In the genomic region with DNA sequence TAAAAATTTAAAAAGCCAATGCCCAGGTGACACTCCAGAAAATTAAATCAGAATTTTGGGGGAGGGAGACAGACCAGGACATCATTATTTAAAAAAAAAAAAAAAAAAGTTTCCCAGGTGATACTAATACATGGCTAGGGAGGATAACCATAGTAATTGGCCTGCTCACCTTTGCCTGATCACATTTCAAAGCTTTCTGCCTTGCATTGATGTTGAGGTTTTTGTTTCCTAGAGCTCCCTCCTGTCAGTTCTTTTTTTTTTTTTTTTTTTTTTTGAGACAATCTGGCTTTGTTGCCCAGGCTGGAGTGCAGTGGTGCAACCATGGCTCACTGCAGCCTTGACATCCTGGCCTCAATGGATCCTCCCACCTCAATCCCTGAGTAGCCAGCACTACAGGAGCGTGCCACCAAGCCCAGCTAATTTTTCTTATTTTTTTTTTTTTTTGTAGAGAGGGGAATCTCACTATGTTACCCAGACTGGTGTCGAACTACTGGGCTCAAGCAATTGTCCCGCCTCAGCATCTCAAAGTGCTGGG, we compare ENCODE assay signal across 25 cellular contexts. TPM values are rescaled to one million over a fixed set of nuclear protein-coding genes. Genes with fewer than 3 reads are reported as not detected.
"Had no signal": no experiment of that assay in that cellular context is flagged by ENCODE, and none has a peak within 500 bp of the region (broad histone marks: within the 10 kb centered on the region; RNA-seq: fewer than 3 reads in every experiment).

No MANE protein-coding gene starts in this region.

- H3K4me1 Mint-ChIP-seq: activated B cell treated with CpG ODN at 0.5 μM for 24 hours; activated CD4-positive, alpha-beta T cell treated with anti-CD3 and anti-CD28 coated beads for 36 hours; T-cell had no signal

- H3K36me3 Mint-ChIP-seq: activated naive CD8-positive, alpha-beta T cell; T-cell had no signal

- H3K36me3 ChIP-seq: neutrophil, spleen, upper lobe of left lung had no signal

- H3K9me3 Mint-ChIP-seq: activated B cell treated with CpG ODN at 0.5 μM for 24 hours, T-cell had no signal

- H3K9me3 ChIP-seq: body of pancreas, mucosa of descending colon, neutrophil, upper lobe of left lung had no signal

- H3K27ac Mint-ChIP-seq: activated B cell treated with CpG ODN at 0.5 μM for 24 hours; activated CD4-positive, alpha-beta T cell treated with anti-CD3 and anti-CD28 coated beads for 36 hours; activated CD8-positive, alpha-beta memory T cell treated with anti-CD3 and anti-CD28 coated beads, Interleukin-2, amount 10 ng/mL, durations not matched to agents 7 days and 5 days; activated CD8-positive, alpha-beta T cell treated with anti-CD3 and anti-CD28 coated beads, Interleukin-2, amount 10 ng/mL, durations not matched to agents 7 days and 5 days; activated naive CD8-positive, alpha-beta T cell had no signal

- ATAC-seq: activated CD4-positive, alpha-beta T cell treated with anti-CD3 and anti-CD28 coated beads for 36 hours; activated CD8-positive, alpha-beta memory T cell treated with anti-CD3 and anti-CD28 coated beads, Interleukin-2, amount 10 ng/mL, durations not matched to agents 7 days and 5 days; activated CD8-positive, alpha-beta T cell treated with anti-CD3 and anti-CD28 coated beads, Interleukin-2, amount 10 ng/mL, durations not matched to agents 7 days and 5 days; body of pancreas; left cardiac atrium; mucosa of descending colon; T-cell had no signal

- H3K4me1 ChIP-seq: body of pancreas had no signal

- DNase-seq: activated B cell treated with CpG ODN at 0.5 μM for 24 hours; activated CD4-positive, alpha-beta T cell treated with anti-CD3 and anti-CD28 coated beads for 36 hours; activated CD8-positive, alpha-beta memory T cell treated with anti-CD3 and anti-CD28 coated beads, Interleukin-2, amount 10 ng/mL, durations not matched to agents 7 days and 5 days; activated CD8-positive, alpha-beta T cell treated with anti-CD3 and anti-CD28 coated beads, Interleukin-2, amount 10 ng/mL, durations not matched to agents 7 days and 5 days; activated effector memory CD4-positive, alpha-beta T cell treated with Interleukin-2 at 50 U/mL for 16 hours; activated naive CD4-positive, alpha-beta T cell treated with Interleukin-2 at 50 U/mL for 16 hours; activated T-cell treated with anti-CD3 and anti-CD28 coated beads for 4 hours; anterior cingulate cortex; body of pancreas; dorsolateral prefrontal cortex; effector memory CD4-positive, alpha-beta T cell; erythroblast; head of caudate nucleus; hippocampal formation; left cardiac atrium; mesenchymal stem cell; mucosa of descending colon; nephron progenitor cell; spleen; stimulated activated naive CD4-positive, alpha-beta T cell; T-cell; upper lobe of left lung had no signal

- H3K27me3 ChIP-seq: body of pancreas, neutrophil, spleen, upper lobe of left lung had no signal

- H3K4me3 Mint-ChIP-seq: activated B cell treated with CpG ODN at 0.5 μM for 24 hours; activated CD4-positive, alpha-beta T cell treated with anti-CD3 and anti-CD28 coated beads for 36 hours; activated CD8-positive, alpha-beta memory T cell treated with anti-CD3 and anti-CD28 coated beads, Interleukin-2, amount 10 ng/mL, durations not matched to agents 7 days and 5 days; activated CD8-positive, alpha-beta T cell treated with anti-CD3 and anti-CD28 coated beads, Interleukin-2, amount 10 ng/mL, durations not matched to agents 7 days and 5 days; activated naive CD8-positive, alpha-beta T cell; nephron progenitor cell; T-cell had no signal

- H3K4me3 ChIP-seq: body of pancreas, dorsolateral prefrontal cortex, mucosa of descending colon, spleen, upper lobe of left lung had no signal

- H3K27ac ChIP-seq: body of pancreas, dorsolateral prefrontal cortex, neutrophil had no signal

RNA-seq across cellular contexts. Expression of gene CPED1, which starts 38.1 kb away (rescaled TPM):
- total RNA-seq: activated CD4-positive, alpha-beta T cell treated with anti-CD3 and anti-CD28 coated beads for 36 hours; activated CD8-positive, alpha-beta T cell treated with anti-CD3 and anti-CD28 coated beads, Interleukin-2, amount 10 ng/mL, durations not matched to agents 7 days and 5 days; T-helper 2 cell treated with Interferon-gamma antibody and Interleukin-4, amounts not matched to agents 100 ng/mL and 5 ng/mL, for 36 hours had no signal
